Comparison of ENCODE assay signal across 9 cellular contexts in genomic region chr10:24944512-24945255, GRCh38. TPM values are rescaled to one million over a fixed set of nuclear protein-coding genes. Genes with fewer than 3 reads are reported as not detected.
A peak's percentile ranks its signal among the peaks of the same experiment; 100 is the strongest.
DNase-seq lines count a peak whose midpoint lies in the region; ATAC-seq and TF ChIP-seq lines count a peak whose summit lies in the region.
"Had no signal": no experiment of that assay in that cellular context is flagged by ENCODE, and none has a peak within 500 bp of the region (broad histone marks: within the 10 kb centered on the region; RNA-seq: fewer than 3 reads in every experiment).

No MANE protein-coding gene starts in this region.

- H3K79me2 ChIP-seq in mammary epithelial cell (ENCODE audit: insufficient read depth, low read length), result no peaks in the 10 kb centered on the region

- H4K20me1 ChIP-seq in mammary epithelial cell (ENCODE audit: insufficient read depth, low read length), result no peaks in the 10 kb centered on the region

- CTCF ChIA-PET in mammary epithelial cell (lab: Charles Lee; ENCODE audit: low non-redundant PET), result interaction anchor here (0.6 to 1.0 kb wide), 5 partner anchors 120 to 370 kb away, joined by 3 to 4 read pairs (median 3); no protein-coding TSS in a partner anchor

- peak; percentile 82 for DNase-seq in Daoy (ENCODE audit: low read depth)
- peak; percentile 13 for DNase-seq in NCI-H1436 (lab: John Stamatoyannopoulos, UW)
- peak; percentile 86 for DNase-seq in mammary epithelial cell
- DNase-seq in mucosa of descending colon, result peak; percentile 60 to 66 (median 64)
- no peak for DNase-seq in GM20000 (ENCODE audit: low spot score)
- no peak for DNase-seq in NCI-H2107 treated with DMSO at 0.1 percent for 48 hours (lab: John Stamatoyannopoulos, UW; ENCODE audit: unreplicated experiment)
- DNase-seq in cerebellar nuclear complex (lab: John Stamatoyannopoulos, UW), result no peak

- H3K27ac ChIP-seq in mammary epithelial cell (ENCODE audit: insufficient read depth, low read depth, low read length), result no peak overlapping the region
- H3K27ac ChIP-seq: HL-60 had no signal

- H3K4me3 ChIP-seq in mammary epithelial cell (replicated peaks in 1 of 3; ENCODE audit: insufficient read depth in 1 of 3, low read depth in 2 of 3, low read length in 3 of 3) (no peak overlapping the region), mucosa of descending colon (no peak overlapping the region)

- WGBS in mammary epithelial cell (ENCODE audit: low coverage, missing lambda C conversion rate), result 84% methylated on average over 8 of the region's 11 CpGs

- intact Hi-C loops in mammary epithelial cell (cut with micrococcal nuclease), result loop anchor here (1.0 kb wide), 2 partner anchors 220 to 301 kb away; no protein-coding TSS in a partner anchor
- intact Hi-C loops in mucosa of descending colon (cut with DNase I, micrococcal nuclease), result no loop called here

- no TSS peak for BruUV-seq in mammary epithelial cell (replicated peaks; lab: Mats Ljungman, UMichigan)

- H2AFZ ChIP-seq in mammary epithelial cell (ENCODE audit: low read depth, low read length), result peak overlapping the region; percentile 2

- TF ChIP-seq CTCF in mammary epithelial cell (conservative IDR thresholded peaks at IDR 0.05 in 1 of 2, IDR thresholded peaks at IDR 0.05 in 1 of 2; ENCODE audit: extremely low read depth in 1 of 2, insufficient read depth in 1 of 2, low read depth in 1 of 2, low read length in 2 of 2) (peak; percentile 16 to 44), mucosa of descending colon (IDR thresholded peaks at IDR 0.05) (no peak), GM20000 (IDR thresholded peaks at IDR 0.05; ENCODE audit: extremely low read depth, missing control alignments) (no peak)

- no peaks in the 10 kb centered on the region for H3K27me3 ChIP-seq in mammary epithelial cell (ENCODE audit: insufficient read depth, low read length)

- no peak overlapping the region for H3K4me2 ChIP-seq in mammary epithelial cell (ENCODE audit: insufficient read depth, low read depth, low read length)

- ATAC-seq in mucosa of descending colon (peak; percentile 99), HG03520 (IDR thresholded peaks at IDR 0.05; ENCODE audit: unreplicated experiment) (no peak)

- no peaks in the 10 kb centered on the region for H3K9me3 ChIP-seq in mammary epithelial cell (replicated peaks; ENCODE audit: insufficient read depth, low read length)
- no peaks in the 10 kb centered on the region for H3K9me3 ChIP-seq in mucosa of descending colon

- H3K4me1 ChIP-seq in mammary epithelial cell (ENCODE audit: insufficient read depth, low read length), result peaks cover 23% of the 10 kb centered on the region
- no peaks in the 10 kb centered on the region for H3K4me1 ChIP-seq in mucosa of descending colon (ENCODE audit: low read depth)

- no peaks in the 10 kb centered on the region for H3K36me3 ChIP-seq in mammary epithelial cell (ENCODE audit: insufficient read depth, low read length)
- no peaks in the 10 kb centered on the region for H3K36me3 ChIP-seq in mucosa of descending colon (ENCODE audit: low read depth)

- dilution Hi-C loops in mammary epithelial cell (cut with HindIII; ENCODE audit: low sequenced_read_pairs), result no loop called here

- in situ Hi-C loops in mammary epithelial cell (cut with MboI; ENCODE audit: low sequenced_read_pairs in 2 of 2), result no loop called here

- H3K9ac ChIP-seq in mammary epithelial cell (ENCODE audit: insufficient read depth, low read length), result no peak overlapping the region

RNA-seq across cellular contexts. Expression of gene PRTFDC1, which starts 7.7 kb away (rescaled TPM):
- total RNA-seq in Daoy (2014; rRNA removed; shearing (Covaris generic)), result 4.9 and 8.7 TPM in 2 replicates
- total RNA-seq in mammary epithelial cell (1 to 10 TPM in 1 of 2 donors, not detected in 1; 4.2 TPM), mucosa of descending colon (10 to 100 TPM in 1 of 3 donors, 1 to 10 TPM in 2; 6.1 to 11.9 (median 6.9) TPM)
- polyA plus RNA-seq in mammary epithelial cell, result 2.3 TPM
- polyA minus RNA-seq in mammary epithelial cell, result 0.83 TPM

Comparison
In these comparisons a context has a peak if more than half of its experiments do, and no peak if none do; other contexts are left out.
1. DNase-seq: peak in Daoy (single experiment), NCI-H1436 (single experiment), mammary epithelial cell (single experiment) and mucosa of descending colon (3 of 3); none in GM20000 (single experiment), NCI-H2107 treated with DMSO at 0.1 percent for 48 hours (single experiment) and cerebellar nuclear complex (0 of 2).
2. CTCF ChIP-seq: peak in mammary epithelial cell (2 of 2); none in mucosa of descending colon (single experiment) and GM20000 (single experiment).